Comparison of ENCODE assay signal across 1 cellular context in genomic region chr11:31957674-31958073, GRCh38.
TF ChIP-seq lines count a peak whose summit lies in the region.

No MANE protein-coding gene starts in this region.

TF ChIP-seq in HCT116, 20 proteins besides CTCF, POLR2A, EP300 and RAD21 (continued from another document):
- TF ChIP-seq ZBTB33 (IDR thresholded peaks at IDR 0.05; ENCODE audit: extremely low read depth, insufficient replicate concordance, low read length), result no peak
- no peak for TF ChIP-seq SP1 (IDR thresholded peaks at IDR 0.05; ENCODE audit: low read depth)
- TF ChIP-seq ZNF274 (IDR thresholded peaks at IDR 0.05; ENCODE audit: low read depth, low read length), result no peak
- TF ChIP-seq REST (IDR thresholded peaks at IDR 0.05; ENCODE audit: low read depth), result no peak
- no peak for TF ChIP-seq SIN3A (IDR thresholded peaks at IDR 0.05; ENCODE audit: low read depth)
- no peak for TF ChIP-seq ELF1 (IDR thresholded peaks at IDR 0.05; ENCODE audit: borderline replicate concordance, low read depth)
- TF ChIP-seq TCF7L2 (IDR thresholded peaks at IDR 0.05; ENCODE audit: borderline replicate concordance, extremely low read depth, insufficient read depth, insufficient read length), result no peak
- TF ChIP-seq EZH2phosphoT487 (IDR thresholded peaks at IDR 0.05; ENCODE audit: borderline replicate concordance), result no peak
- no peak for TF ChIP-seq POLR2AphosphoS5 (IDR thresholded peaks at IDR 0.05; ENCODE audit: low read depth, low read length)
- TF ChIP-seq EZH2 (IDR thresholded peaks at IDR 0.05), result no peak
- TF ChIP-seq CBX3 (IDR thresholded peaks at IDR 0.05; ENCODE audit: low read depth), result no peak
- TF ChIP-seq SRF (IDR thresholded peaks at IDR 0.05; ENCODE audit: low read depth), result no peak
- no peak for TF ChIP-seq ZFX (IDR thresholded peaks at IDR 0.05)
